ENCODE assay signal across 20 cellular contexts in the genomic region with DNA sequence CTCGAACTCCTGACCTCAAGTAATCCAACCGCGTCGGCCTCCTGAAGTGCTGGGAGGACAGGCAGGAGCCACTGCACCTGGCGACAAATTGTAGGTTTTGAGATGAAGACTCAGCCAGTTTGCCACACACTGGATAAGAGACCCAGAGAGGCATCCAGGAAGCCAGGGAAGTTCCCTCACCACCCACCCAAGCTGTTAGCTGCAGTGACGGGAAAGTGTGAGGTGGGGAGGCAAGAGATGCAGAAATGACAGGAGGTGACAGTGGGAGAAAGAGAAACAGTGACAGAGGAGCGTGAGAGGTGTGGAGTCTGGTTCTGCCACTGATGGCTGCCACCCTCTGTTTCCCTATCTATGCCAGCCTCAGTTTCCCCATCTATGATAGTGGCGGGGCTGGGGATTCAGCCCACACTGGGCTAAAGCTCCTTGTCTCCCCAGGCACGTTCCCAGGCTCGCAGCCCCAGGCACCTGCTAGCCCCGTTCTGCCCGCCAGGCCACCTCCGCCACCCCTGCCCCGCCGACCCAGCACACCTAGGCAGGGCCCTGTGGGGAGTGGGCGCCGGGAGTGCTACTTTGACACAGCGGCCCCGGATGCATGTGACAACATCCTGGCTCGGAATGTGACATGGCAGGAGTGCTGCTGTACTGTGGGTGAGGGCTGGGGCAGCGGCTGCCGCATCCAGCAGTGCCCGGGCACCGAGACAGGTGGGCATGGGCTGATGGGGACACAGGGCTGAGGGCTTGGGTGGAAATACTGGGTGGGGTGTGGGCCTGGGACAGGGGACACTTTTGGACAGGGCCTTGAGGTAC. TPM values are rescaled to one million over a fixed set of nuclear protein-coding genes. Genes with fewer than 3 reads are reported as not detected.
DNase-seq lines count a peak whose midpoint lies in the region; ATAC-seq, FAIRE-seq and TF ChIP-seq lines count a peak whose summit lies in the region.
"Had no signal": no experiment of that assay in that cellular context is flagged by ENCODE, and none has a peak within 500 bp of the region (broad histone marks: within the 10 kb centered on the region; RNA-seq: fewer than 3 reads in every experiment).

No MANE protein-coding gene starts in this region.

- 93% methylated on average over 18 of the region's 24 CpGs for WGBS in SK-N-SH (ENCODE audit: low lambda C conversion rate)
- WGBS in HepG2 (ENCODE audit: low lambda C conversion rate): 75% methylated on average over 9 of the region's 24 CpGs

- H3F3A ChIP-seq in SK-N-SH (replicated peaks; ENCODE audit: insufficient read depth): peaks cover 3% of the 10 kb centered on the region

- H3K9me3 Mint-ChIP-seq in activated T-helper 17 cell treated with anti-CD3 and anti-CD28 coated beads, Interleukin-2, amount 50 U/mL, for 72 hours: no peaks in the 10 kb centered on the region
- H3K9me3 Mint-ChIP-seq: CD8-positive, alpha-beta memory T cell had no signal

- H3K36me3 Mint-ChIP-seq in activated T-helper 17 cell treated with anti-CD3 and anti-CD28 coated beads, Interleukin-2, amount 50 U/mL, for 72 hours (ENCODE audit: low read depth): peaks cover 100% of the 10 kb centered on the region

- H4K20me1 ChIP-seq in SK-N-SH (ENCODE audit: insufficient read depth): no peaks in the 10 kb centered on the region
- H4K20me1 ChIP-seq in HepG2 (ENCODE audit: insufficient read depth, low read length): no peaks in the 10 kb centered on the region

- FAIRE-seq in HepG2 (lab: Jason Lieb, UNC): no peak
- FAIRE-seq: H54 had no signal

- in situ Hi-C loops in HepG2 (cut with HindIII; ENCODE audit: extremely low pct_ligation_motif_present, low pct_unique_long_range_greater_than_20kb): no loop called here
- in situ Hi-C loops in HAP-1 (cut with MboI; ENCODE audit: low sequenced_read_pairs): no loop called here

- H3K4me1 Mint-ChIP-seq in activated T-helper 17 cell treated with anti-CD3 and anti-CD28 coated beads, Interleukin-2, amount 50 U/mL, for 72 hours: peaks cover 25% of the 10 kb centered on the region
- H3K4me1 Mint-ChIP-seq: CD8-positive, alpha-beta memory T cell had no signal

- H3K9me3 ChIP-seq in SK-N-SH (no peaks in the 10 kb centered on the region), HepG2 (ENCODE audit: low read length) (no peaks in the 10 kb centered on the region), HAP-1 (no peaks in the 10 kb centered on the region)
- H3K9me3 ChIP-seq: BLaER1 had no signal

- peak overlapping the region; percentile 66 for H3K27ac Mint-ChIP-seq in activated T-helper 17 cell treated with anti-CD3 and anti-CD28 coated beads, Interleukin-2, amount 50 U/mL, for 72 hours

- H3K79me2 ChIP-seq in SK-N-SH (ENCODE audit: insufficient read depth): no peaks in the 10 kb centered on the region
- H3K79me2 ChIP-seq in HepG2 (ENCODE audit: insufficient read depth, low read length): no peaks in the 10 kb centered on the region

- H2AFZ ChIP-seq in SK-N-SH (ENCODE audit: low read depth) (no peak overlapping the region), HepG2 (ENCODE audit: low read length) (no peak overlapping the region)

- CTCF ChIA-PET in SK-N-SH (lab: Yijun Ruan, JAX): interaction anchor here (1.0 to 12.8 kb wide), 3 partner anchors 11 to 158 kb away, joined by 3 to 155 read pairs (median 5); no protein-coding TSS in a partner anchor
- CTCF ChIA-PET in HepG2 (lab: Yijun Ruan, JAX; ENCODE audit: low intra/inter-chr PET ratio, low total read pairs): no interaction called here

- no TSS peak for BruUV-seq in HepG2 (replicated peaks; lab: Mats Ljungman, UMichigan)

- TF ChIP-seq EP300 in SK-N-SH (IDR thresholded peaks at IDR 0.05; ENCODE audit: borderline replicate concordance in 1 of 2, low read depth in 1 of 2, low read length in 1 of 2) (no peak), HepG2 (IDR thresholded peaks at IDR 0.05; ENCODE audit: low read depth in 2 of 2, low read length in 2 of 2) (no peak), HepG2 (CRISPR knock-in tag; IDR thresholded peaks at IDR 0.05; ENCODE audit: borderline replicate concordance) (no peak)

- POLR2A ChIA-PET in SK-N-SH (lab: Yijun Ruan, JAX) (no interaction called here), HepG2 (lab: Yijun Ruan, JAX) (no interaction called here)

- H3K4me3 ChIP-seq in SK-N-SH (ENCODE audit: low read depth in 2 of 2, low read length in 1 of 2) (no peak overlapping the region), HepG2 (replicated peaks in 1 of 3; ENCODE audit: insufficient read depth in 1 of 3, low read depth in 2 of 3, low read length in 3 of 3) (no peak overlapping the region), HAP-1 (no peak overlapping the region)
- H3K4me3 ChIP-seq: BLaER1 had no signal

- TF ChIP-seq CTCF in SK-N-SH (IDR thresholded peaks at IDR 0.05) (no peak), 22Rv1 (IDR thresholded peaks at IDR 0.05) (no peak), HepG2 (CRISPR knock-in tag; IDR thresholded peaks at IDR 0.05) (no peak)

- DNase-seq in SK-N-SH: peak; percentile 21
- no peak for DNase-seq in HepG2 (ENCODE audit: low spot score)
- no peak for DNase-seq in HAP-1 (ENCODE audit: low spot score in 2 of 2)
- DNase-seq in effector CD4-positive, alpha-beta T cell: no peak
- DNase-seq: 8988T, DND-41, GF-D8, NCI-H1417, NCI-H2029, NCI-H510A, NCI-H82, SHP77 had no signal

- H3K36me3 ChIP-seq in SK-N-SH (replicated peaks in 1 of 2; ENCODE audit: control insufficient read depth in 1 of 2, insufficient read depth in 2 of 2, low read length in 1 of 2): no peaks in the 10 kb centered on the region
- no peaks in the 10 kb centered on the region for H3K36me3 ChIP-seq in HepG2 (replicated peaks in 1 of 2; ENCODE audit: control insufficient read depth in 1 of 2, insufficient read depth in 2 of 2, low read length in 2 of 2)
- peaks cover 28% of the 10 kb centered on the region for H3K36me3 ChIP-seq in HAP-1 (replicated peaks)

- H3K9me2 ChIP-seq in SK-N-SH: no peaks in the 10 kb centered on the region

- H3K4me2 ChIP-seq in SK-N-SH (no peak overlapping the region), HepG2 (ENCODE audit: low read depth, low read length) (no peak overlapping the region)
- H3K4me2 ChIP-seq: BLaER1 had no signal

- no peak for TF ChIP-seq POLR2A in HepG2 (IDR thresholded peaks at IDR 0.05; ENCODE audit: insufficient read depth in 1 of 2, low read depth in 2 of 2, low read length in 2 of 2)

- H3K4me3 Mint-ChIP-seq in activated T-helper 17 cell treated with anti-CD3 and anti-CD28 coated beads, Interleukin-2, amount 50 U/mL, for 72 hours: no peak overlapping the region

- ATAC-seq in SK-N-SH treated with all-trans-retinoic acid at 6 μM for 48 hours: no peak
- ATAC-seq in activated T-helper 17 cell treated with anti-CD3 and anti-CD28 coated beads, Interleukin-2, amount 50 U/mL, for 72 hours (replicated peaks): no peak
- ATAC-seq in HepG2: no peak
- ATAC-seq in HG03175 (IDR thresholded peaks at IDR 0.05; ENCODE audit: unreplicated experiment): no peak
- ATAC-seq: Panc1 had no signal

- H3K27ac ChIP-seq in SK-N-SH (ENCODE audit: low read depth in 2 of 2, low read length in 1 of 2) (no peak overlapping the region), 22Rv1 (peak overlapping the region; percentile 51; the same call in 1 of the 2 replicates), HepG2 (ENCODE audit: extremely low read length, insufficient read depth, low read length) (no peak overlapping the region)
- H3K27ac ChIP-seq: BLaER1 had no signal

- peaks cover 0 to 5% of the 10 kb centered on the region in 2 experiments; a peak in 1 of 4 replicates for H3K4me1 ChIP-seq in SK-N-SH (ENCODE audit: control insufficient read depth in 1 of 2, insufficient read depth in 2 of 2, low read depth in 1 of 2, low read length in 1 of 2)
- peaks cover 6% of the 10 kb centered on the region; the same call in 1 of the 2 replicates for H3K4me1 ChIP-seq in HepG2 (ENCODE audit: insufficient read depth, low read length)
- H3K4me1 ChIP-seq in HAP-1: peaks cover 3% of the 10 kb centered on the region; the same call in 1 of the 2 replicates
- H3K4me1 ChIP-seq: BLaER1 had no signal

- H3K9ac ChIP-seq in SK-N-SH (no peak overlapping the region), HepG2 (ENCODE audit: insufficient read depth, low read depth, low read length) (no peak overlapping the region)
- H3K9ac ChIP-seq: BLaER1 had no signal

- no peak for TF ChIP-seq RAD21 in SK-N-SH (IDR thresholded peaks at IDR 0.05; ENCODE audit: low read length)
- TF ChIP-seq RAD21 in HepG2 (CRISPR knock-in tag; IDR thresholded peaks at IDR 0.05): no peak

- intact Hi-C loops in HepG2 (cut with micrococcal nuclease; ENCODE audit: unreplicated experiment): no loop called here

- H3K27me3 Mint-ChIP-seq in activated T-helper 17 cell treated with anti-CD3 and anti-CD28 coated beads, Interleukin-2, amount 50 U/mL, for 72 hours: no peaks in the 10 kb centered on the region
- H3K27me3 Mint-ChIP-seq: CD8-positive, alpha-beta memory T cell had no signal

- H3K27me3 ChIP-seq in SK-N-SH (ENCODE audit: insufficient read depth): no peaks in the 10 kb centered on the region
- peaks cover 0 to 3% of the 10 kb centered on the region in 2 experiments; a peak in 3 of 5 replicates for H3K27me3 ChIP-seq in HepG2 (ENCODE audit: control insufficient read depth in 1 of 2, insufficient read depth in 2 of 2, low read length in 2 of 2)
- no peaks in the 10 kb centered on the region for H3K27me3 ChIP-seq in HAP-1 (ENCODE audit: low read depth)
- H3K27me3 ChIP-seq: BLaER1 had no signal

RNA-seq across cellular contexts. Expression of a gene that starts 21.0 kb away (rescaled TPM):
- polyA plus RNA-seq in SK-N-SH (2012; rRNA removed) (15.9 and 24.8 TPM in 2 replicates), HepG2 (2011; rRNA removed) (2.2 and 2.3 TPM in 2 replicates)
- 6.8 and 12.4 TPM in 2 replicates for polyA plus RNA-seq in SK-N-SH (2012; cell fraction: cytosol; rRNA removed)
- 185 and 324 TPM in 2 replicates for polyA plus RNA-seq in SK-N-SH (2012; cell fraction: nucleus; rRNA removed)
- 100 to 1,000 TPM; 117 to 331 TPM for total RNA-seq in activated T-helper 17 cell treated with anti-CD3 and anti-CD28 coated beads, Interleukin-2, amount 50 U/mL, for 72 hours
- 0.45 and 0.86 TPM in 2 replicates for total RNA-seq in HepG2 (2016; rRNA removed; fragmentation: Illumina TruSeq; extraction: Trizol)
- 0.97 and 1.7 TPM in 2 replicates for total RNA-seq in HepG2 (2016; cell fraction: cytosol; rRNA removed; fragmentation: Illumina TruSeq; extraction: Trizol; ENCODE audit: low read depth)
- total RNA-seq in HepG2 (2016; cell fraction: insoluble cytoplasmic fraction; rRNA removed; fragmentation: Illumina TruSeq; extraction: Trizol): 0.65 and 0.95 TPM in 2 replicates
- total RNA-seq in HepG2 (2016; cell fraction: membrane; rRNA removed; fragmentation: Illumina TruSeq; extraction: Trizol): 0.37 and 1.2 TPM in 2 replicates
- total RNA-seq in HepG2 (2016; cell fraction: nucleus; rRNA removed; fragmentation: Illumina TruSeq; extraction: Trizol): 0.81 and 1.2 TPM in 2 replicates
- 0.73 and 1.1 TPM in 2 replicates for polyA plus RNA-seq in HepG2 (2011; cell fraction: cytosol; rRNA removed)
- 13.9 and 21.0 TPM in 2 replicates for polyA plus RNA-seq in HepG2 (2011; cell fraction: nucleus; rRNA removed)
- polyA plus RNA-seq in HepG2 (2012): 3.8 and 4.0 TPM in 2 replicates
- 0.32 TPM in 2 replicates for polyA plus RNA-seq in HepG2 (2016; cell fraction: cytosol; fragmentation: Illumina TruSeq; extraction: Trizol; ENCODE audit: low read depth)
- polyA plus RNA-seq in HepG2 (2016; cell fraction: insoluble cytoplasmic fraction; fragmentation: Illumina TruSeq; extraction: Trizol; ENCODE audit: low read depth): 0.66 and 0.89 TPM in 2 replicates
- 0.61 and 0.92 TPM in 2 replicates for polyA plus RNA-seq in HepG2 (2016; cell fraction: membrane; fragmentation: Illumina TruSeq; extraction: Trizol; ENCODE audit: low read depth)
- polyA plus RNA-seq in HepG2 (2016; cell fraction: nucleus; fragmentation: Illumina TruSeq; extraction: Trizol; ENCODE audit: insufficient read depth, low read depth): 3.8 and 5.0 TPM in 2 replicates
- polyA minus RNA-seq in HepG2 (2011; rRNA and poly(A)+ RNA removed; ENCODE audit: low replicate concordance): 2.3 and 20.6 TPM in 2 replicates
- polyA minus RNA-seq in HepG2 (2011; cell fraction: cytosol; rRNA and poly(A)+ RNA removed): 1.2 and 2.7 TPM in 2 replicates
- 2.4 and 2.6 TPM in 2 replicates for polyA minus RNA-seq in HepG2 (2011; cell fraction: nucleus; rRNA and poly(A)+ RNA removed)

RNA-seq across cellular contexts. Expression of a gene that starts 45.5 kb away (rescaled TPM):
- polyA plus RNA-seq in SK-N-SH (2012; rRNA removed): 49.1 and 62.7 TPM in 2 replicates
- 18.1 and 37.6 TPM in 2 replicates for polyA plus RNA-seq in SK-N-SH (2012; cell fraction: cytosol; rRNA removed)
- polyA plus RNA-seq in SK-N-SH (2012; cell fraction: nucleus; rRNA removed): 93.4 and 94.6 TPM in 2 replicates
- total RNA-seq in activated T-helper 17 cell treated with anti-CD3 and anti-CD28 coated beads, Interleukin-2, amount 50 U/mL, for 72 hours: 100 to 1,000 TPM; 113 to 126 TPM
- 13.8 and 16.2 TPM in 2 replicates for total RNA-seq in HepG2 (2016; rRNA removed; fragmentation: Illumina TruSeq; extraction: Trizol)
- 5.3 and 5.6 TPM in 2 replicates for total RNA-seq in HepG2 (2016; cell fraction: cytosol; rRNA removed; fragmentation: Illumina TruSeq; extraction: Trizol; ENCODE audit: low read depth)
- 13.0 and 17.7 TPM in 2 replicates for total RNA-seq in HepG2 (2016; cell fraction: insoluble cytoplasmic fraction; rRNA removed; fragmentation: Illumina TruSeq; extraction: Trizol)
- total RNA-seq in HepG2 (2016; cell fraction: membrane; rRNA removed; fragmentation: Illumina TruSeq; extraction: Trizol): 7.8 and 10.7 TPM in 2 replicates
- 13.0 and 13.3 TPM in 2 replicates for total RNA-seq in HepG2 (2016; cell fraction: nucleus; rRNA removed; fragmentation: Illumina TruSeq; extraction: Trizol)
- polyA plus RNA-seq in HepG2 (2011; rRNA removed): 17.4 and 20.6 TPM in 2 replicates
- 13.3 and 18.5 TPM in 2 replicates for polyA plus RNA-seq in HepG2 (2011; cell fraction: cytosol; rRNA removed)
- polyA plus RNA-seq in HepG2 (2011; cell fraction: nucleus; rRNA removed): 67.9 and 84.5 TPM in 2 replicates
- polyA plus RNA-seq in HepG2 (2012): 15.6 and 36.6 TPM in 2 replicates
- polyA plus RNA-seq in HepG2 (2016; cell fraction: cytosol; fragmentation: Illumina TruSeq; extraction: Trizol; ENCODE audit: low read depth): 7.9 and 8.8 TPM in 2 replicates
- 20.3 and 25.0 TPM in 2 replicates for polyA plus RNA-seq in HepG2 (2016; cell fraction: insoluble cytoplasmic fraction; fragmentation: Illumina TruSeq; extraction: Trizol; ENCODE audit: low read depth)
- 14.5 and 16.5 TPM in 2 replicates for polyA plus RNA-seq in HepG2 (2016; cell fraction: membrane; fragmentation: Illumina TruSeq; extraction: Trizol; ENCODE audit: low read depth)
- 34.3 and 43.8 TPM in 2 replicates for polyA plus RNA-seq in HepG2 (2016; cell fraction: nucleus; fragmentation: Illumina TruSeq; extraction: Trizol; ENCODE audit: insufficient read depth, low read depth)
- polyA minus RNA-seq in HepG2 (2011; rRNA and poly(A)+ RNA removed; ENCODE audit: low replicate concordance): 46.9 and 53.5 TPM in 2 replicates
- polyA minus RNA-seq in HepG2 (2011; cell fraction: cytosol; rRNA and poly(A)+ RNA removed): 25.8 and 30.2 TPM in 2 replicates
- polyA minus RNA-seq in HepG2 (2011; cell fraction: nucleus; rRNA and poly(A)+ RNA removed): 15.2 and 18.8 TPM in 2 replicates

Comparison
In these comparisons a context has a peak if more than half of its experiments do, and no peak if none do; other contexts are left out.
1. RNA of a gene that starts 21.0 kb away (total RNA-seq): 117 to 331 TPM in activated T-helper 17 cell treated with anti-CD3 and anti-CD28 coated beads, Interleukin-2, amount 50 U/mL, for 72 hours; 0.37 to 1.7 TPM in HepG2; every median in the first group is over 10 times any median in the second.